In the genomic region with DNA sequence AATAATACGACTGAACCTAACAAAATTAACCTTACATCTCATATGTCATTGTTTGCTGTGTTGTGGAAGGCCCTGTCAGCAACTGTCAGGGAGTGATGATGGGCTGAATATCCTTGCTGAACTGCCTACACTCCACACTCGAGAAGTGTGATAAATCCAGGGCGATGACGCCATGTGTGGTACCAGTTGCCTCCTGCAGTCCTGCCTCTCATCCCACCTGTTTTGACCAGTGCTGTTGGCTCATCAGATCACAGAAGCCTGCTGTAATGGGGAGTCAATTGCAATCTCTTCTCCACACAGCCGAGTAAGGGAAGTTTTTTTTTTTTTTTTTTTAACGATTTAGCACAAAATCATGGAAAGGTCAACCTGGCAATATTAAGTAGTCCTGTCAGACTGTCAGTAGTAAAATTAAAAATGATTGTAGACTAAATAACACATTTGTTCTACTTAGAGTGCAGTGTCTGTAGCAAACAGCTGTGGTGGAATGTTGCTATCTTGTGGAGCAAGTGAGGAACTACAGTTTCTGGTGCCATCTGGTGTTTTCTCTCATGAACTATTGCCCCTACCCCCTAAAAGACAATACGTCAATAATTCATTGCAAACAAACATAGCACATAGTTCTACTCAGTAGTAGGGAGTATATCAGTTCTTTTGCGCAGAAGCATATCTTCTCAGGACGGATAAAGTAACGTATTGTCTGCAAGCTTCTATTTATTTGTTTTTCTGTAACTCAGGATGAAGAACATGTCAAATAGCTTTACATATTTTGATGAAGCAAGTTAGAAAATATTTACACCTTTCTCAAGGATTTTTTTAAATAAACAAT, we compare ENCODE assay signal across 8 cellular contexts.
DNase-seq lines count a peak whose midpoint lies in the region; ATAC-seq and TF ChIP-seq lines count a peak whose summit lies in the region.

No MANE protein-coding gene starts in this region.

- no peaks in the 10 kb centered on the region for H3K36me3 ChIP-seq in mucosa of descending colon (ENCODE audit: low read depth)

- no peak overlapping the region for H3K27ac Mint-ChIP-seq in activated naive CD4-positive, alpha-beta T cell treated with anti-CD3 and anti-CD28 coated beads, Interleukin-2, amount 50 U/mL, for 72 hours

- intact Hi-C loops in mucosa of descending colon (cut with DNase I, micrococcal nuclease): no loop called here

- no peaks in the 10 kb centered on the region for H3K9me3 ChIP-seq in mucosa of descending colon

- H3K4me3 ChIP-seq in LNCaP clone FGC (ENCODE audit: low read depth, low read length) (no peak overlapping the region), mucosa of descending colon (no peak overlapping the region)

- ATAC-seq in mucosa of descending colon: peak; percentile 30
- ATAC-seq in GM18498 (IDR thresholded peaks at IDR 0.05; ENCODE audit: unreplicated experiment): no peak
- ATAC-seq in GM19328 (IDR thresholded peaks at IDR 0.05; ENCODE audit: unreplicated experiment): no peak
- no peak for ATAC-seq in activated naive CD4-positive, alpha-beta T cell treated with anti-CD3 and anti-CD28 coated beads, Interleukin-2, amount 50 U/mL, for 72 hours

- H3K9me3 Mint-ChIP-seq in activated naive CD4-positive, alpha-beta T cell treated with anti-CD3 and anti-CD28 coated beads, Interleukin-2, amount 50 U/mL, for 72 hours: peaks cover 9 to 20% of the 10 kb centered on the region in 2 donors

- H3K4me1 ChIP-seq in mucosa of descending colon (ENCODE audit: low read depth): no peaks in the 10 kb centered on the region

- peak; percentile 84 for TF ChIP-seq CTCF in LNCaP clone FGC (IDR thresholded peaks at IDR 0.05; ENCODE audit: control insufficient read depth, extremely low read depth, insufficient read depth)
- TF ChIP-seq CTCF in mucosa of descending colon (IDR thresholded peaks at IDR 0.05): no peak

- no peaks in the 10 kb centered on the region for H3K36me3 Mint-ChIP-seq in activated naive CD4-positive, alpha-beta T cell treated with anti-CD3 and anti-CD28 coated beads, Interleukin-2, amount 50 U/mL, for 72 hours

- DNase-seq in EH (ENCODE audit: low read depth): peak; percentile 31
- DNase-seq in LNCaP clone FGC (ENCODE audit: low read depth): no peak
- peak; percentile 15 for DNase-seq in amniotic epithelial cell (ENCODE audit: low read depth)
- peak in 1 of 3 donors; percentile 3 for DNase-seq in mucosa of descending colon
- DNase-seq in activated naive CD4-positive, alpha-beta T cell treated with anti-CD3 and anti-CD28 coated beads, Interleukin-2, amount 50 U/mL, for 72 hours (ENCODE audit: low spot score in 2 of 2): no peak
- DNase-seq in NCI-H187 treated with DMSO at 0.1 percent for 48 hours (lab: John Stamatoyannopoulos, UW): no peak

Comparison
In these comparisons a context has a peak if more than half of its experiments do, and no peak if none do; other contexts are left out.
1. DNase-seq: peak in EH (single experiment) and amniotic epithelial cell (single experiment); none in LNCaP clone FGC (single experiment), activated naive CD4-positive, alpha-beta T cell treated with anti-CD3 and anti-CD28 coated beads, Interleukin-2, amount 50 U/mL, for 72 hours (0 of 2) and NCI-H187 treated with DMSO at 0.1 percent for 48 hours (single experiment).